8 cellular contexts compared by ENCODE assay signal in genomic region chr2:203534486-203535077, GRCh38.
DNase-seq lines count a peak whose midpoint lies in the region; ATAC-seq and TF ChIP-seq lines count a peak whose summit lies in the region.

No MANE protein-coding gene starts in this region.

- ATAC-seq in HG03066 (IDR thresholded peaks at IDR 0.05; ENCODE audit: low read depth, unreplicated experiment) = peak; percentile 33

- peak overlapping the region; percentile 96 for H3K4me3 ChIP-seq in SU-DHL-6 (ENCODE audit: insufficient read depth, low read length, poor library complexity, severe bottlenecking)
- peak overlapping the region; percentile 90 for H3K4me3 ChIP-seq in brain microvascular endothelial cell (ENCODE audit: low read depth, low read length)

- DNase-seq in DMS 273 (lab: John Stamatoyannopoulos, UW; ENCODE audit: unreplicated experiment) (peak; percentile 70), DMS 273 treated with DMSO at 0.1 percent for 48 hours (lab: John Stamatoyannopoulos, UW) (no peak), brain microvascular endothelial cell (peak; percentile 13), kidney glomerular epithelial cell (lab: John Stamatoyannopoulos, UW) (peak; percentile 21), islet precursor cell (no peak)
- peak; percentile 10 to 16 for DNase-seq in stimulated activated CD4-positive, alpha-beta T cell treated with anti-CD3 and anti-CD28 coated beads, Interleukin-2, amount 100 ng/mL, for 48 hours

- H3K36me3 ChIP-seq in SU-DHL-6 (ENCODE audit: low read length) (peaks cover 3% of the 10 kb centered on the region; the same call in 1 of the 2 replicates), brain microvascular endothelial cell (replicated peaks) (peaks cover 4% of the 10 kb centered on the region)

- H3K79me2 ChIP-seq in SU-DHL-6 (ENCODE audit: insufficient read depth, low read length) = no peaks in the 10 kb centered on the region

- H3K27ac ChIP-seq in SU-DHL-6 (ENCODE audit: low read depth, low read length) (no peak overlapping the region), brain microvascular endothelial cell (peak overlapping the region; percentile 93)

- peaks cover 3% of the 10 kb centered on the region; the same call in 1 of the 2 replicates for H3K9me3 ChIP-seq in SU-DHL-6 (ENCODE audit: insufficient read depth, low read length)

- H3K9me2 ChIP-seq in SU-DHL-6 (replicated peaks; ENCODE audit: insufficient read depth, low read length) = no peaks in the 10 kb centered on the region

- H3K9ac ChIP-seq in SU-DHL-6 (ENCODE audit: low read length) = peak overlapping the region; percentile 76

- no peaks in the 10 kb centered on the region for H4K20me1 ChIP-seq in SU-DHL-6 (ENCODE audit: low read depth, low read length)

- no peak for TF ChIP-seq CTCF in SU-DHL-6 (IDR thresholded peaks at IDR 0.05; ENCODE audit: insufficient read depth, low read length, poor library complexity, severe bottlenecking)
- TF ChIP-seq CTCF in brain microvascular endothelial cell (IDR thresholded peaks at IDR 0.05; ENCODE audit: low read depth, low read length, missing control alignments) = no peak

- peak overlapping the region; percentile 95 for H2AFZ ChIP-seq in SU-DHL-6 (ENCODE audit: low read depth, low read length, severe bottlenecking)

- peak overlapping the region; percentile 73 for H3K4me2 ChIP-seq in SU-DHL-6 (ENCODE audit: low read depth, low read length, poor library complexity, severe bottlenecking)

- no peaks in the 10 kb centered on the region; the same call in 1 of the 2 replicates for H3K27me3 ChIP-seq in SU-DHL-6 (ENCODE audit: low read length)
- no peaks in the 10 kb centered on the region for H3K27me3 ChIP-seq in brain microvascular endothelial cell (replicated peaks)

- in situ Hi-C loops in brain microvascular endothelial cell (cut with HindIII; ENCODE audit: low pct_ligation_motif_present, low sequenced_read_pairs) = no loop called here

- peaks cover 12% of the 10 kb centered on the region for H3F3A ChIP-seq in SU-DHL-6 (ENCODE audit: insufficient read depth)

Comparison
In these comparisons a context has a peak if more than half of its experiments do, and no peak if none do; other contexts are left out.
1. DNase-seq: peak in DMS 273 (single experiment), brain microvascular endothelial cell (single experiment), kidney glomerular epithelial cell (single experiment) and stimulated activated CD4-positive, alpha-beta T cell treated with anti-CD3 and anti-CD28 coated beads, Interleukin-2, amount 100 ng/mL, for 48 hours (2 of 2); none in DMS 273 treated with DMSO at 0.1 percent for 48 hours (single experiment) and islet precursor cell (single experiment).